8 cellular contexts compared by ENCODE assay signal in the genomic region with DNA sequence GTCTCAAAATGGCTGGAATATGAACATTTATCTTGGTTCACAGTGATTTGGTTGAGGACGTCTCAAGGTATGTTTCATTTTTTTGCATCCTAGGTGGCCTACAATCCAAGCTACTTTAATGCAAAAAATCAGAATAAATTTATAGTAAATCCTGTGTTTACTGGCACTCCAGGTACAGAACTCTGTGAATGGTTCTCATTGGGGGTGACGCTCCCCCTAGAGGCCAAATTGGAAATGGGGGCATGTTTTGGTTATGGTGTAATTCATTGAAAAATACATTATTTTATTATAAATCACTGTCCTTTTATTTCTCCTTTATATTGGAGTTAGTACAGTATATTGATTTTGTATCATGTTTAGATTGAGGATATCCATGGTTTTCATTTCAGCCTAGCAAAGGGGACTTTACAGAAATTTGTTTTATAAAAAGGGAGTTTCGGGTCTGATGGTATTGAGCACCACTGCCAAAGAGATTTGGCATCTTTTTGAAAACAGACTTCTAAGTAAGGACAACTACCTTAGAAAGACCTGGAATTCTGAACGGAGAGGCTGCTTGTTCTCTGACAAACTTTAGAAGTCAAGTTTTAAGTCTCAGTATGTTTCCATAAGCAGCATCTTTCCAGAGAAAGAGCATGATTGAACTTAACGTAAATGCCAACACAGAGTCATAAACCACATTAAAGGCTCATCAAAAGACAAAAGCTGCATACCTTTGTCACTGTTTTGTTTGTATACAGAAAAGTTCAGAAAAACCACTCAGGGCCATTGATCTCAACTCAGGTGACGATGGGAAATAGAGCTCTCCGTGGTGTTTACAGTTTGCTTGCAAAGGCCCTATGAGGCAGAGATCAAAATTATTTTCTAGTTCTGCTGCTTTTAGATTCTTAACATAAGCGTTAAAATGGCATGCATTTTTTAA. TPM values are rescaled to one million over a fixed set of nuclear protein-coding genes. Genes with fewer than 3 reads are reported as not detected.
DNase-seq lines count a peak whose midpoint lies in the region; ATAC-seq, FAIRE-seq and TF ChIP-seq lines count a peak whose summit lies in the region.

No MANE protein-coding gene starts in this region.

- no peak overlapping the region for H3K18ac ChIP-seq in mesenchymal stem cell (ENCODE audit: low read depth in 1 of 2, low read length in 2 of 2)

- no peak overlapping the region for H3K4me2 ChIP-seq in mesenchymal stem cell (ENCODE audit: low read length, poor library complexity, severe bottlenecking)

- H3K9ac ChIP-seq in mesenchymal stem cell (ENCODE audit: low read length) = no peak overlapping the region

- H3K14ac ChIP-seq in mesenchymal stem cell (ENCODE audit: low read length in 2 of 2) = no peak overlapping the region

- no peak overlapping the region for H2BK120ac ChIP-seq in mesenchymal stem cell (ENCODE audit: low read depth, low read length)

- H3K9me3 ChIP-seq in cardiac muscle cell (ENCODE audit: low read depth) (no peaks in the 10 kb centered on the region), right cardiac atrium (ENCODE audit: control insufficient read depth, low read length) (no peaks in the 10 kb centered on the region), pancreas (no peaks in the 10 kb centered on the region), mesenchymal stem cell (ENCODE audit: control insufficient read depth, low read length) (no peaks in the 10 kb centered on the region)

- H3K4me1 ChIP-seq in cardiac muscle cell (ENCODE audit: low read depth) (no peaks in the 10 kb centered on the region), right cardiac atrium (ENCODE audit: control insufficient read depth, insufficient read depth, low read length) (no peaks in the 10 kb centered on the region), pancreas (no peaks in the 10 kb centered on the region), mesenchymal stem cell (ENCODE audit: control insufficient read depth, insufficient read depth, low read depth, low read length) (no peaks in the 10 kb centered on the region)

- H2BK15ac ChIP-seq in mesenchymal stem cell (ENCODE audit: low read depth, poor library complexity, severe bottlenecking) = no peak overlapping the region

- no peak overlapping the region for H4K91ac ChIP-seq in mesenchymal stem cell (ENCODE audit: low read length)

- H3K27me3 ChIP-seq in cardiac muscle cell = no peaks in the 10 kb centered on the region
- no peaks in the 10 kb centered on the region for H3K27me3 ChIP-seq in right cardiac atrium (ENCODE audit: control insufficient read depth, insufficient read depth)
- no peaks in the 10 kb centered on the region for H3K27me3 ChIP-seq in pancreas
- peaks cover 0 to 6% of the 10 kb centered on the region in 2 experiments for H3K27me3 ChIP-seq in mesenchymal stem cell (ENCODE audit: control insufficient read depth in 1 of 2, insufficient read depth in 1 of 2, low read length in 2 of 2)

- no peak overlapping the region for H2BK12ac ChIP-seq in mesenchymal stem cell (ENCODE audit: low read length in 2 of 2)

- H3K4ac ChIP-seq in mesenchymal stem cell (ENCODE audit: low read depth in 1 of 2, low read length in 2 of 2) = no peak overlapping the region

- ATAC-seq in right cardiac atrium (no peak), pancreas (peak in 1 of 4 donors; percentile 51), HG02970 (IDR thresholded peaks at IDR 0.05; ENCODE audit: low FRiP score, unreplicated experiment) (no peak), left ventricle myocardium superior (no peak)

- no peak overlapping the region for H2BK5ac ChIP-seq in mesenchymal stem cell (ENCODE audit: low read depth, low read length, poor library complexity, severe bottlenecking)

- DNase-seq in cardiac muscle cell (ENCODE audit: low read depth in 1 of 2, low spot score in 1 of 2) = peak in 1 of 2 donors; percentile 46
- no peak for DNase-seq in right cardiac atrium
- DNase-seq in T follicular helper cell (ENCODE audit: low read depth) = peak; percentile 18
- DNase-seq in choroid plexus epithelial cell (ENCODE audit: low read depth) = peak; percentile 43
- no peak for DNase-seq in pancreas
- DNase-seq in mesenchymal stem cell = no peak
- no peak for DNase-seq in left ventricle myocardium superior

- H3K36me3 ChIP-seq in cardiac muscle cell (no peaks in the 10 kb centered on the region), pancreas (no peaks in the 10 kb centered on the region), mesenchymal stem cell (ENCODE audit: control insufficient read depth in 1 of 2, insufficient read depth in 2 of 2, low read depth in 1 of 2, low read length in 2 of 2) (no peaks in the 10 kb centered on the region)

- H3K23ac ChIP-seq in mesenchymal stem cell (ENCODE audit: low read length in 2 of 2) = no peak overlapping the region

- H4K8ac ChIP-seq in mesenchymal stem cell (ENCODE audit: low read length) = no peak overlapping the region

- TF ChIP-seq CTCF in cardiac muscle cell (IDR thresholded peaks at IDR 0.05; ENCODE audit: low read depth, low read length) (peak; percentile 68), choroid plexus epithelial cell (conservative IDR thresholded peaks at IDR 0.05; ENCODE audit: low read depth, low read length) (peak; percentile 72), pancreas (IDR thresholded peaks at IDR 0.05) (peak; percentile 22 to 51 (median 41))

- intact Hi-C loops in right cardiac atrium (cut with DNase I) (loop anchor here in 1 of 4 donors (10.0 kb wide), 1 partner anchor 223 kb away; a partner anchor contains a TSS), pancreas (cut with DNase I) (no loop called here), left ventricle myocardium superior (cut with micrococcal nuclease) (no loop called here)

- H3K4me3 ChIP-seq in cardiac muscle cell = no peak overlapping the region
- no peak overlapping the region for H3K4me3 ChIP-seq in right cardiac atrium (ENCODE audit: low read length)
- H3K4me3 ChIP-seq in choroid plexus epithelial cell (ENCODE audit: low read depth, low read length) = no peak overlapping the region
- H3K4me3 ChIP-seq in pancreas = no peak overlapping the region
- H3K4me3 ChIP-seq in mesenchymal stem cell (ENCODE audit: insufficient read depth in 1 of 2, low read depth in 1 of 2, low read length in 2 of 2) = no peak overlapping the region

- H2AK5ac ChIP-seq in mesenchymal stem cell (ENCODE audit: low read length, severe bottlenecking) = no peak overlapping the region

- peaks cover 6% of the 10 kb centered on the region for H3K79me1 ChIP-seq in mesenchymal stem cell (replicated peaks; ENCODE audit: low read length, poor library complexity, severe bottlenecking)

- FAIRE-seq in pancreas (lab: Jason Lieb, UNC) = peak; percentile 34

- H2AFZ ChIP-seq in mesenchymal stem cell (ENCODE audit: low read depth, low read length) = no peak overlapping the region

- no peak overlapping the region for H3K27ac ChIP-seq in cardiac muscle cell
- no peak overlapping the region for H3K27ac ChIP-seq in right cardiac atrium (ENCODE audit: low read length)
- H3K27ac ChIP-seq in pancreas = no peak overlapping the region
- no peak overlapping the region for H3K27ac ChIP-seq in mesenchymal stem cell (ENCODE audit: low read length, poor library complexity, severe bottlenecking)

- 79% methylated on average over 8 of the region's 8 CpGs for WGBS in right cardiac atrium
- WGBS in pancreas, 2 donors = 63 to 73% methylated on average over 8 of the region's 8 CpGs
- WGBS in mesenchymal stem cell = 96% methylated on average over 5 of the region's 8 CpGs

RNA-seq across cellular contexts. Expression of a gene that starts 19.4 kb away (rescaled TPM):
- 3.8 and 5.6 TPM in 2 replicates for total RNA-seq in cardiac muscle cell
- 3.9 and 4.7 TPM in 2 replicates for polyA plus RNA-seq in cardiac muscle cell
- total RNA-seq in right cardiac atrium = 10 to 100 TPM; 13.8 to 16.9 (median 15.2) TPM
- polyA plus RNA-seq in right cardiac atrium = 4.0 TPM
- total RNA-seq in pancreas = 10 to 100 TPM in 1 of 6 donors, 1 to 10 TPM in 5; 3.3 to 10.2 (median 4.9) TPM
- polyA plus RNA-seq in pancreas = 1 to 10 TPM; 1.1 to 3.6 TPM
- 4.3 TPM for polyA plus RNA-seq in mesenchymal stem cell (2013, experiment 1 of 2)
- 4.7 TPM for polyA plus RNA-seq in mesenchymal stem cell (2013, experiment 2 of 2)
- total RNA-seq in left ventricle myocardium superior = 14.6 TPM

Comparison
In these comparisons a context has a peak if more than half of its experiments do, and no peak if none do; other contexts are left out.
1. DNase-seq: peak in T follicular helper cell (single experiment) and choroid plexus epithelial cell (single experiment); none in right cardiac atrium (0 of 3), pancreas (0 of 6), mesenchymal stem cell (single experiment) and left ventricle myocardium superior (single experiment).
2. Peak in every context shown above with its lines, with median percentiles within 50 percentile points of each other: CTCF ChIP-seq.